19 cellular contexts compared by ENCODE assay signal in genomic region chr2:134975281-134976009, GRCh38. TPM values are rescaled to one million over a fixed set of nuclear protein-coding genes. Genes with fewer than 3 reads are reported as not detected.
DNase-seq lines count a peak whose midpoint lies in the region; ATAC-seq, FAIRE-seq and TF ChIP-seq lines count a peak whose summit lies in the region.
"Had no signal": no experiment of that assay in that cellular context is flagged by ENCODE, and none has a peak within 500 bp of the region (broad histone marks: within the 10 kb centered on the region; RNA-seq: fewer than 3 reads in every experiment).

No MANE protein-coding gene starts in this region.

- no peak for TF ChIP-seq POLR2A in GM12891 (IDR thresholded peaks at IDR 0.05; ENCODE audit: low read depth, low read length)
- TF ChIP-seq POLR2A in HepG2 (IDR thresholded peaks at IDR 0.05; ENCODE audit: insufficient read depth in 1 of 2, low read depth in 2 of 2, low read length in 2 of 2), result no peak
- no peak for TF ChIP-seq POLR2A in testis (IDR thresholded peaks at IDR 0.05)

- H3K4me3 ChIP-seq in BLaER1 (peak overlapping the region; percentile 53), OCI-LY7 (ENCODE audit: low read depth, low read length, poor library complexity, severe bottlenecking) (no peak overlapping the region), HepG2 (replicated peaks in 1 of 3; ENCODE audit: insufficient read depth in 1 of 3, low read depth in 2 of 3, low read length in 3 of 3) (no peak overlapping the region), testis (no peak overlapping the region)
- H3K4me3 ChIP-seq: SJSA1 had no signal

- H3K79me2 ChIP-seq in OCI-LY7 (ENCODE audit: insufficient read depth, low read depth, low read length) (no peaks in the 10 kb centered on the region), HepG2 (ENCODE audit: insufficient read depth, low read length) (no peaks in the 10 kb centered on the region)

- CTCF ChIA-PET in OCI-LY7 (lab: Charles Lee; ENCODE audit: unreplicated experiment) (no interaction called here), HepG2 (lab: Yijun Ruan, JAX; ENCODE audit: low intra/inter-chr PET ratio, low total read pairs) (no interaction called here)

- H3K27ac ChIP-seq in BLaER1 (peak overlapping the region; percentile 99), OCI-LY7 (ENCODE audit: low read depth, low read length, poor library complexity, severe bottlenecking) (no peak overlapping the region), HepG2 (ENCODE audit: extremely low read length, insufficient read depth, low read length) (no peak overlapping the region), testis (no peak overlapping the region)
- H3K27ac ChIP-seq: RWPE1, SJSA1 had no signal

- H3K9me3 ChIP-seq in BLaER1 (peaks cover 43% of the 10 kb centered on the region), OCI-LY7 (ENCODE audit: low read length) (peaks cover 17% of the 10 kb centered on the region; the same call in 1 of the 2 replicates), HepG2 (ENCODE audit: low read length) (peaks cover 10% of the 10 kb centered on the region; the same call in 1 of the 2 replicates), testis (no peaks in the 10 kb centered on the region)

- no peak overlapping the region for H2AFZ ChIP-seq in OCI-LY7 (ENCODE audit: low read length)
- H2AFZ ChIP-seq in HepG2 (ENCODE audit: low read length), result no peak overlapping the region

- POLR2A ChIA-PET in OCI-LY7 (lab: Charles Lee), result no interaction called here
- POLR2A ChIA-PET in HepG2 (lab: Yijun Ruan, JAX), result no interaction called here

- peak; percentile 13 for FAIRE-seq in GM12891 (lab: Jason Lieb, UNC)
- no peak for FAIRE-seq in HepG2 (lab: Jason Lieb, UNC)
- FAIRE-seq: GM19239 had no signal

- no peaks in the 10 kb centered on the region for H3K9me2 ChIP-seq in OCI-LY7 (ENCODE audit: insufficient read depth, low read length)

- H3K4me2 ChIP-seq in BLaER1, result peak overlapping the region; percentile 89
- H3K4me2 ChIP-seq in OCI-LY7 (ENCODE audit: low read length), result no peak overlapping the region
- no peak overlapping the region for H3K4me2 ChIP-seq in HepG2 (ENCODE audit: low read depth, low read length)

- WGBS in HepG2 (ENCODE audit: low lambda C conversion rate), result 22% methylated on average over 5 of the region's 6 CpGs
- 90% methylated on average over 5 of the region's 6 CpGs; no CpG with 5 or more reads in 1 of the 2 donors for WGBS in testis, 2 donors

- no peak for TF ChIP-seq RAD21 in HepG2 (CRISPR knock-in tag; IDR thresholded peaks at IDR 0.05)

- peaks cover 59% of the 10 kb centered on the region for H3K4me1 ChIP-seq in BLaER1
- H3K4me1 ChIP-seq in OCI-LY7 (ENCODE audit: insufficient read depth, low read length, poor library complexity, severe bottlenecking), result peaks cover 5% of the 10 kb centered on the region
- no peaks in the 10 kb centered on the region for H3K4me1 ChIP-seq in HepG2 (ENCODE audit: insufficient read depth, low read length)
- H3K4me1 ChIP-seq in testis, result no peaks in the 10 kb centered on the region
- H3K4me1 ChIP-seq: SJSA1 had no signal

- in situ Hi-C loops in HepG2 (cut with HindIII; ENCODE audit: extremely low pct_ligation_motif_present, low pct_unique_long_range_greater_than_20kb) (no loop called here), GM13977 (cut with MboI; ENCODE audit: low pct_unique_long_range_greater_than_20kb, low sequenced_read_pairs, unreplicated experiment) (no loop called here)

- H3K36me3 ChIP-seq in BLaER1 (peaks cover 3% of the 10 kb centered on the region; the same call in 1 of the 2 replicates), OCI-LY7 (ENCODE audit: insufficient read depth, low read length) (no peaks in the 10 kb centered on the region), HepG2 (replicated peaks in 1 of 2; ENCODE audit: control insufficient read depth in 1 of 2, insufficient read depth in 2 of 2, low read length in 2 of 2) (no peaks in the 10 kb centered on the region), testis (ENCODE audit: low read depth, missing control alignments) (no peaks in the 10 kb centered on the region)
- H3K36me3 ChIP-seq: SJSA1 had no signal

- H4K20me1 ChIP-seq in BLaER1, result no peaks in the 10 kb centered on the region
- no peaks in the 10 kb centered on the region for H4K20me1 ChIP-seq in OCI-LY7 (ENCODE audit: insufficient read depth, low read length)
- H4K20me1 ChIP-seq in HepG2 (ENCODE audit: insufficient read depth, low read length), result no peaks in the 10 kb centered on the region

- H3K9ac ChIP-seq in BLaER1 (peak overlapping the region; percentile 85), HepG2 (ENCODE audit: insufficient read depth, low read depth, low read length) (no peak overlapping the region)

- DNase-seq in GM12891 (ENCODE audit: insufficient read length, low spot score) (no peak), OCI-LY7 (ENCODE audit: low spot score) (peak; percentile 7), HepG2 (ENCODE audit: low spot score) (no peak), NCI-H446 treated with DMSO at 0.1 percent for 48 hours (lab: John Stamatoyannopoulos, UW) (no peak), testis (no peak), GM13977 (ENCODE audit: low spot score) (no peak)
- no peak for DNase-seq in effector CD4-positive, alpha-beta T cell
- DNase-seq: DMS 273 treated with DMSO at 0.1 percent for 48 hours; H7; IMR-90; NCI-H1417; NCI-H2081; NCI-H524; NK-92 treated with Interleukin-12 subunit alpha and Interleukin-12 subunit beta, amount 100 ng/mL, for 24 hours; OCI-M1 had no signal

- no peaks in the 10 kb centered on the region for H3K27me3 ChIP-seq in BLaER1
- no peaks in the 10 kb centered on the region; a peak in 2 of 5 replicates for H3K27me3 ChIP-seq in HepG2 (ENCODE audit: control insufficient read depth in 1 of 2, insufficient read depth in 2 of 2, low read length in 2 of 2)
- H3K27me3 ChIP-seq in testis, result no peaks in the 10 kb centered on the region
- H3K27me3 ChIP-seq: SJSA1 had no signal

- TF ChIP-seq CTCF in OCI-LY7 (conservative IDR thresholded peaks at IDR 0.05; ENCODE audit: low read length) (no peak), HepG2 (CRISPR knock-in tag; IDR thresholded peaks at IDR 0.05) (peak; percentile 13; the same call in 1 of the 2 replicates), testis (IDR thresholded peaks at IDR 0.05) (no peak), GM13977 (IDR thresholded peaks at IDR 0.05; ENCODE audit: extremely low read depth, insufficient read depth, missing control alignments) (no peak)

- intact Hi-C loops in OCI-LY7 (cut with micrococcal nuclease; ENCODE audit: unreplicated experiment) (no loop called here), HepG2 (cut with micrococcal nuclease; ENCODE audit: unreplicated experiment) (no loop called here), testis (cut with DNase I; ENCODE audit: low total_unique reads) (no loop called here)

- no peak for TF ChIP-seq EP300 in HepG2 (IDR thresholded peaks at IDR 0.05; ENCODE audit: low read depth in 2 of 2, low read length in 2 of 2)
- no peak for TF ChIP-seq EP300 in HepG2 (CRISPR knock-in tag; IDR thresholded peaks at IDR 0.05; ENCODE audit: borderline replicate concordance)

- BruUV-seq in OCI-LY7 (replicated peaks; lab: Mats Ljungman, UMichigan) (no TSS peak), HepG2 (replicated peaks; lab: Mats Ljungman, UMichigan) (no TSS peak)

- peak; percentile 82 for ATAC-seq in HepG2

TF ChIP-seq in GM12891, 5 proteins besides CTCF, POLR2A, EP300 and RAD21:
- TF ChIP-seq PAX5 (IDR thresholded peaks at IDR 0.05; ENCODE audit: insufficient read depth, low read length, severe bottlenecking) (no peak), TAF1 (IDR thresholded peaks at IDR 0.05; ENCODE audit: low read depth, low read length) (no peak), POLR2AphosphoS5 (IDR thresholded peaks at IDR 0.05; ENCODE audit: low read depth, low read length) (no peak), POU2F2 (IDR thresholded peaks at IDR 0.05; ENCODE audit: low read depth, low read length) (no peak), SPI1 (IDR thresholded peaks at IDR 0.05; ENCODE audit: low read depth, low read length) (no peak)

TF ChIP-seq in HepG2, 621 proteins besides CTCF, POLR2A, EP300 and RAD21 (continues in another document):
- TF ChIP-seq DR1 (CRISPR knock-in tag; IDR thresholded peaks at IDR 0.05) (no peak), ZNF567 (CRISPR knock-in tag; IDR thresholded peaks at IDR 0.05; ENCODE audit: borderline replicate concordance) (no peak), ZC3H13 (CRISPR knock-in tag; IDR thresholded peaks at IDR 0.05) (no peak), ZMYM3 (CRISPR knock-in tag; IDR thresholded peaks at IDR 0.05) (no peak)

RNA-seq across cellular contexts. Expression of gene CCNT2, which starts 56.8 kb away (rescaled TPM):
- polyA plus RNA-seq in GM12891 (2012; ENCODE audit: low read depth, missing spikeins), result 10.1 TPM
- total RNA-seq in OCI-LY7 (2014; rRNA removed; shearing (Covaris generic)), result 17.7 and 32.8 TPM in 2 replicates
- total RNA-seq in OCI-LY7 (2022), result 43.7 and 45.1 TPM in 2 replicates
- total RNA-seq in HepG2 (2016; rRNA removed; fragmentation: Illumina TruSeq; extraction: Trizol), result 31.2 and 34.4 TPM in 2 replicates
- total RNA-seq in HepG2 (2016; cell fraction: cytosol; rRNA removed; fragmentation: Illumina TruSeq; extraction: Trizol; ENCODE audit: low read depth), result 11.1 and 11.5 TPM in 2 replicates
- total RNA-seq in HepG2 (2016; cell fraction: insoluble cytoplasmic fraction; rRNA removed; fragmentation: Illumina TruSeq; extraction: Trizol), result 30.1 and 32.4 TPM in 2 replicates
- total RNA-seq in HepG2 (2016; cell fraction: membrane; rRNA removed; fragmentation: Illumina TruSeq; extraction: Trizol), result 9.5 and 11.8 TPM in 2 replicates
- total RNA-seq in HepG2 (2016; cell fraction: nucleus; rRNA removed; fragmentation: Illumina TruSeq; extraction: Trizol), result 89.2 and 92.5 TPM in 2 replicates
- 20.5 and 22.1 TPM in 2 replicates for polyA plus RNA-seq in HepG2 (2011; rRNA removed)
- 7.2 and 8.5 TPM in 2 replicates for polyA plus RNA-seq in HepG2 (2011; cell fraction: cytosol; rRNA removed)
- polyA plus RNA-seq in HepG2 (2011; cell fraction: nucleus; rRNA removed), result 44.4 and 46.0 TPM in 2 replicates
- polyA plus RNA-seq in HepG2 (2012), result 19.5 and 23.0 TPM in 2 replicates
- polyA plus RNA-seq in HepG2 (2016; cell fraction: cytosol; fragmentation: Illumina TruSeq; extraction: Trizol; ENCODE audit: low read depth), result 0.57 and 0.70 TPM in 2 replicates
- 19.6 and 20.9 TPM in 2 replicates for polyA plus RNA-seq in HepG2 (2016; cell fraction: insoluble cytoplasmic fraction; fragmentation: Illumina TruSeq; extraction: Trizol; ENCODE audit: low read depth)
- 2.3 and 2.4 TPM in 2 replicates for polyA plus RNA-seq in HepG2 (2016; cell fraction: membrane; fragmentation: Illumina TruSeq; extraction: Trizol; ENCODE audit: low read depth)
- polyA plus RNA-seq in HepG2 (2016; cell fraction: nucleus; fragmentation: Illumina TruSeq; extraction: Trizol; ENCODE audit: insufficient read depth, low read depth), result 96.7 and 102 TPM in 2 replicates
- 16.2 and 33.3 TPM in 2 replicates for polyA minus RNA-seq in HepG2 (2011; rRNA and poly(A)+ RNA removed; ENCODE audit: low replicate concordance)
- polyA minus RNA-seq in HepG2 (2011; cell fraction: cytosol; rRNA and poly(A)+ RNA removed), result 23.0 and 26.5 TPM in 2 replicates
- polyA minus RNA-seq in HepG2 (2011; cell fraction: nucleus; rRNA and poly(A)+ RNA removed), result 175 and 178 TPM in 2 replicates
- total RNA-seq in testis, result 10 to 100 TPM; 49.3 to 52.8 TPM
- polyA plus RNA-seq in testis (ENCODE audit: insufficient read depth, low read depth, low replicate concordance), result 28.2 TPM
